ENCODE assay signal across 1 cellular context in genomic region chr16:4116328-4117249, GRCh38.
TF ChIP-seq lines count a peak whose summit lies in the region.

TSS of gene ADCY9 (minus strand) at chr16:4116442. CDS start at chr16:4115442, 1,000 bp downstream.

TF ChIP-seq in HepG2, 621 proteins besides CTCF, POLR2A, EP300 and RAD21 (continued from another document and continues in another):
- no peak for TF ChIP-seq SKIL (CRISPR knock-in tag; IDR thresholded peaks at IDR 0.05; ENCODE audit: borderline replicate concordance)
- no peak for TF ChIP-seq NFRKB (IDR thresholded peaks at IDR 0.05)
- no peak; the same call in 1 of the 2 replicates for TF ChIP-seq TSC22D2 (CRISPR knock-in tag; IDR thresholded peaks at IDR 0.05; ENCODE audit: borderline replicate concordance)
- TF ChIP-seq IKZF4 (CRISPR knock-in tag; IDR thresholded peaks at IDR 0.05; ENCODE audit: borderline replicate concordance, low read depth, not compliant biosample characterization): no peak
- TF ChIP-seq PTBP1 (IDR thresholded peaks at IDR 0.05; ENCODE audit: low read depth, low read length, poor library complexity, severe bottlenecking): no peak
- no peak for TF ChIP-seq ZNF275 (CRISPR knock-in tag; IDR thresholded peaks at IDR 0.05; ENCODE audit: borderline replicate concordance)
- no peak for TF ChIP-seq ZNF567 (CRISPR knock-in tag; IDR thresholded peaks at IDR 0.05; ENCODE audit: borderline replicate concordance)
- TF ChIP-seq HMG20B (CRISPR knock-in tag; conservative IDR thresholded peaks at IDR 0.05): no peak
- no peak for TF ChIP-seq HHEX (CRISPR knock-in tag; IDR thresholded peaks at IDR 0.05)
- no peak for TF ChIP-seq CERS6 (CRISPR knock-in tag; IDR thresholded peaks at IDR 0.05)
- TF ChIP-seq TGIF2 (CRISPR knock-in tag; IDR thresholded peaks at IDR 0.05): no peak
- TF ChIP-seq KMT2B (CRISPR knock-in tag; IDR thresholded peaks at IDR 0.05): peak; percentile 36; the same call in 1 of the 2 replicates
- no peak for TF ChIP-seq ZNF576 (CRISPR knock-in tag; IDR thresholded peaks at IDR 0.05)
- TF ChIP-seq SP4 (CRISPR knock-in tag; IDR thresholded peaks at IDR 0.05): peak; percentile 51; the same call in 1 of the 2 replicates
- no peak for TF ChIP-seq TRIM22 (IDR thresholded peaks at IDR 0.05)
- no peak for TF ChIP-seq WIZ (CRISPR knock-in tag; IDR thresholded peaks at IDR 0.05)
- TF ChIP-seq NR2C2 (CRISPR knock-in tag; IDR thresholded peaks at IDR 0.05; ENCODE audit: borderline replicate concordance): no peak; the same call in 1 of the 2 replicates
- no peak for TF ChIP-seq HNF1A (IDR thresholded peaks at IDR 0.05; ENCODE audit: low read depth)
- no peak for TF ChIP-seq HNF1A (CRISPR knock-in tag; IDR thresholded peaks at IDR 0.05; ENCODE audit: borderline replicate concordance)
- 0 out of 2 replicates have a peak, but pooled peaks have one; percentile 34 for TF ChIP-seq PHF21A (CRISPR knock-in tag; IDR thresholded peaks at IDR 0.05)
- TF ChIP-seq RFX5 (IDR thresholded peaks at IDR 0.05; ENCODE audit: low read depth, low read length): no peak
- no peak for TF ChIP-seq ZSCAN9 (CRISPR knock-in tag; IDR thresholded peaks at IDR 0.05; ENCODE audit: borderline replicate concordance)
- no peak for TF ChIP-seq XBP1 (CRISPR knock-in tag; IDR thresholded peaks at IDR 0.05)
- no peak for TF ChIP-seq DBP (CRISPR knock-in tag; IDR thresholded peaks at IDR 0.05; ENCODE audit: not compliant biosample characterization)
- TF ChIP-seq RNF219 (CRISPR knock-in tag; IDR thresholded peaks at IDR 0.05): no peak
- no peak for TF ChIP-seq ZNF780A (CRISPR knock-in tag; IDR thresholded peaks at IDR 0.05)
- TF ChIP-seq ZFYVE20 (CRISPR knock-in tag; IDR thresholded peaks at IDR 0.05; ENCODE audit: borderline replicate concordance, low read depth): no peak
- TF ChIP-seq HDAC1 (CRISPR knock-in tag; IDR thresholded peaks at IDR 0.05): peak; percentile 40; the same call in 1 of the 2 replicates
- TF ChIP-seq ATF6 (CRISPR knock-in tag; conservative IDR thresholded peaks at IDR 0.05): no peak
- TF ChIP-seq ZBTB39 (CRISPR knock-in tag; IDR thresholded peaks at IDR 0.05): no peak
- no peak for TF ChIP-seq LBX2 (CRISPR knock-in tag; IDR thresholded peaks at IDR 0.05; ENCODE audit: borderline replicate concordance)
- no peak for TF ChIP-seq PRPF4 (IDR thresholded peaks at IDR 0.05; ENCODE audit: low read depth, low read length, poor library complexity, severe bottlenecking)
- no peak for TF ChIP-seq ZBTB4 (CRISPR knock-in tag; IDR thresholded peaks at IDR 0.05; ENCODE audit: borderline replicate concordance)
- TF ChIP-seq SIX1 (CRISPR knock-in tag; IDR thresholded peaks at IDR 0.05; ENCODE audit: borderline replicate concordance): no peak
- no peak for TF ChIP-seq RELA (CRISPR knock-in tag; IDR thresholded peaks at IDR 0.05)
- TF ChIP-seq XRCC5 (optimal IDR thresholded peaks at IDR 0.05; ENCODE audit: low read length): no peak
- TF ChIP-seq ZNF772 (CRISPR knock-in tag; IDR thresholded peaks at IDR 0.05): 0 out of 2 replicates have a peak, but pooled peaks have one; percentile 24
